ENCODE assay signal across 8 cellular contexts in the genomic region with DNA sequence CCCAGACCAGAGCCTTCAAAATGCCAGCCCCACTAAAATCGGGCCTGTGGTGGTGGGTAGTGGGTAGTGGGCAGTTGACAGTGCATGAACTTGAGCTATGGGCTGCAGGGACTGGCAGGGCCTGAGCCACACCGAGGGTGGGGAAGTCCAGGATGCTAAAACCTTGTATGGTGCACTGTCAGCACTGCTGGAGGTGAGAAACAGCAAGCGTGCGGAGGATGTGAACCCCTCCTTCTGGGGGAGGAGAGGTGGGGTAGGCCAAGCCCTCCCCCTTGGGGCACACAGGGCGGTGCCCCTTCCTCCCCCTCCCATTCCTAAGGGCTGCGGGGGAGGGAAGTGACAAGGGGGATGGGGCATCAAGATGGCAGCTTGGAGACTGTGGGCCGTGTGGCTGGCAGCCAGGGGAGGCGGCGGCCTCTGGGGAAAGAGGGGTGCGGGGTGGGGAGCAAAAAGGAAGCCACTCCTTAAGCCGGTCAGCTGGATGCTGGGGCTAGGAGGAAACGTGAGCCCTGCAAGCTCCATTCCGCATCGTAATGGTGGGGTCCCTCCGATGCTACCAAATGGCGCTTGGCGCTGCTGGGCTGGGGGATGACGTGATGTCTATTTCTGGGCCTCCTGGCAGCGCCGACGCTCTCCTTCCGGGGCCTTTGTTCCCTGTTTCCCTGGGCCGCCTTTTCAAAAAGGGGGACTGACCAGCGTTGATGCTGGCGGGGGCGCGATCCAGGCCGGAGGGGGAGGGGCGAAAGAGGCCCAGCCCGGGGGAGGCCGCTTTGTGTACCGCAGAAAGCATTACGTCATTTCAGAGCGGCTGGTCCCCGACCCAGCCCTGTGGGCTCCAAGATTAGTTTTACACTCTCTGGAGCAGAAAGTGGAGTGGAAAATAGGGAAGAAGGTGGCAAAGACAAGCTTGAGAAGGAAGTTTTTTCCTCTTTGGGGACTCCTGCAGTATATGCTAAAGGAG. TPM values are rescaled to one million over a fixed set of nuclear protein-coding genes. Genes with fewer than 3 reads are reported as not detected.
DNase-seq lines count a peak whose midpoint lies in the region; ATAC-seq, FAIRE-seq and TF ChIP-seq lines count a peak whose summit lies in the region.

No MANE protein-coding gene starts in this region.

- H3K9me3 ChIP-seq in SJSA1 (replicated peaks) (no peaks in the 10 kb centered on the region), heart left ventricle (no peaks in the 10 kb centered on the region), parathyroid adenoma (ENCODE audit: control insufficient read depth, low read length) (no peaks in the 10 kb centered on the region), uterus (no peaks in the 10 kb centered on the region)

- H3K27me3 ChIP-seq in SJSA1 (replicated peaks) = no peaks in the 10 kb centered on the region
- no peaks in the 10 kb centered on the region for H3K27me3 ChIP-seq in heart left ventricle
- no peaks in the 10 kb centered on the region for H3K27me3 ChIP-seq in parathyroid adenoma (ENCODE audit: control insufficient read depth, insufficient read depth, low read length)
- no peaks in the 10 kb centered on the region for H3K27me3 ChIP-seq in uterus

- FAIRE-seq in RCC 7860 (lab: Jason Lieb, UNC) = no peak

- H3K36me3 ChIP-seq in SJSA1 (peaks cover 7% of the 10 kb centered on the region), heart left ventricle (peaks cover 0 to 4% (median 1%) of the 10 kb centered on the region in 9 donors), parathyroid adenoma (ENCODE audit: control insufficient read depth, insufficient read depth, low read length) (no peaks in the 10 kb centered on the region), uterus (no peaks in the 10 kb centered on the region)

- H3K27ac ChIP-seq in SJSA1 = peak overlapping the region; percentile 35
- H3K27ac ChIP-seq in heart left ventricle = peak overlapping the region; percentile 78 to 97 (median 92)
- H3K27ac ChIP-seq in parathyroid adenoma = peak overlapping the region; percentile 71
- H3K27ac ChIP-seq in uterus = peak overlapping the region; percentile 94

- no peak overlapping the region for H3K4me2 ChIP-seq in parathyroid adenoma (ENCODE audit: low read length)

- peak overlapping the region; percentile 84 for H3K4me3 Mint-ChIP-seq in activated naive CD8-positive, alpha-beta T cell treated with anti-CD3 and anti-CD28 coated beads, Interleukin-2, amount 50 U/mL, for 24 hours

- H3K36me3 Mint-ChIP-seq in activated naive CD8-positive, alpha-beta T cell treated with anti-CD3 and anti-CD28 coated beads, Interleukin-2, amount 50 U/mL, for 24 hours (ENCODE audit: low read depth) = peaks cover 4% of the 10 kb centered on the region

- peak overlapping the region; percentile 73 for H2AFZ ChIP-seq in parathyroid adenoma

- DNase-seq in Kasumi-1 (lab: John Stamatoyannopoulos, UW) (peak; percentile 18 to 63), SJSA1 (ENCODE audit: low read depth in 1 of 2, low spot score in 2 of 2) (peak; percentile 53 to 69), heart left ventricle (peak; percentile 91 to 95 (median 94)), uterus (peak; percentile 90), RCC 7860 (ENCODE audit: low spot score) (no peak)
- DNase-seq in activated naive CD8-positive, alpha-beta T cell treated with anti-CD3 and anti-CD28 coated beads, Interleukin-2, amount 50 U/mL, for 24 hours = peak; percentile 72

- peak overlapping the region; percentile 93 for H3K27ac Mint-ChIP-seq in activated naive CD8-positive, alpha-beta T cell treated with anti-CD3 and anti-CD28 coated beads, Interleukin-2, amount 50 U/mL, for 24 hours

- no peaks in the 10 kb centered on the region for H3K27me3 Mint-ChIP-seq in activated naive CD8-positive, alpha-beta T cell treated with anti-CD3 and anti-CD28 coated beads, Interleukin-2, amount 50 U/mL, for 24 hours

- H3K4me3 ChIP-seq in GM12875 (ENCODE audit: low read depth, low read length) (peak overlapping the region; percentile 72), SJSA1 (peak overlapping the region; percentile 31), heart left ventricle (peak overlapping the region in 11 of 12 donors; percentile 26 to 67 (median 56)), parathyroid adenoma (ENCODE audit: low read depth, low read length) (no peak overlapping the region), uterus (peak overlapping the region; percentile 35 to 38)

- WGBS in heart left ventricle, 4 donors = 1 to 4% (median 3%) methylated on average over 21 to 35 of the region's 35 CpGs

- peaks cover 5% of the 10 kb centered on the region for H3K79me2 ChIP-seq in parathyroid adenoma

- H3K4me1 ChIP-seq in SJSA1 (replicated peaks) (peaks cover 18% of the 10 kb centered on the region), heart left ventricle (peaks cover 0 to 49% (median 25%) of the 10 kb centered on the region in 12 donors), parathyroid adenoma (peaks cover 5% of the 10 kb centered on the region), uterus (peaks cover 0 to 6% of the 10 kb centered on the region in 2 donors)

- H3K9me3 Mint-ChIP-seq in activated naive CD8-positive, alpha-beta T cell treated with anti-CD3 and anti-CD28 coated beads, Interleukin-2, amount 50 U/mL, for 24 hours = no peaks in the 10 kb centered on the region

- intact Hi-C loops in heart left ventricle (cut with DNase I) (loop anchor here in 6 of 10 donors (2.0 to 10.0 kb wide), 5 partner anchors 33 to 125 kb away; partner anchors contain the start of genes RIT1 (in 5 of the 6) and KHDC4 (in 1 of the 6)), uterus (cut with DNase I; ENCODE audit: low total_unique reads) (no loop called here)

- peaks cover 55% of the 10 kb centered on the region for H3K4me1 Mint-ChIP-seq in activated naive CD8-positive, alpha-beta T cell treated with anti-CD3 and anti-CD28 coated beads, Interleukin-2, amount 50 U/mL, for 24 hours

- peak; percentile 45 for ATAC-seq in activated naive CD8-positive, alpha-beta T cell treated with anti-CD3 and anti-CD28 coated beads, Interleukin-2, amount 50 U/mL, for 24 hours
- peak; percentile 59 to 80 (median 72) for ATAC-seq in heart left ventricle

- no peak for TF ChIP-seq CTCF in GM12875 (IDR thresholded peaks at IDR 0.05; ENCODE audit: borderline replicate concordance, insufficient read depth, low read depth, low read length)
- TF ChIP-seq CTCF in heart left ventricle (IDR thresholded peaks at IDR 0.05) = no peak
- TF ChIP-seq CTCF in parathyroid adenoma (IDR thresholded peaks at IDR 0.05) = no peak
- no peak for TF ChIP-seq CTCF in uterus (IDR thresholded peaks at IDR 0.05)

- TF ChIP-seq POLR2A in heart left ventricle (IDR thresholded peaks at IDR 0.05) (no peak), uterus (IDR thresholded peaks at IDR 0.05) (peak in 1 of 2 donors; percentile 46)

- no peak overlapping the region for H3K9ac ChIP-seq in parathyroid adenoma

RNA-seq across cellular contexts. Expression of gene SYT11, which starts 0.8 kb away (rescaled TPM):
- 6.3 and 6.9 TPM in 2 replicates for total RNA-seq in SJSA1 (2014; rRNA removed; shearing (Covaris generic))
- total RNA-seq in heart left ventricle = 10 to 100 TPM; 10.7 to 26.3 (median 16.0) TPM
- polyA plus RNA-seq in heart left ventricle = 10 to 100 TPM in 1 of 2 donors, 1 to 10 TPM in 1; 2.2 to 15.1 TPM
- 10 to 100 TPM; 12.8 to 70.5 (median 24.3) TPM for total RNA-seq in uterus

RNA-seq across cellular contexts. Expression of gene GON4L, which starts 3.1 kb away (rescaled TPM):
- total RNA-seq in SJSA1 (2014; rRNA removed; shearing (Covaris generic)) = 14.6 and 22.7 TPM in 2 replicates
- 10 to 100 TPM; 16.2 to 38.0 (median 23.4) TPM for total RNA-seq in heart left ventricle
- 10 to 100 TPM; 10.9 to 15.8 TPM for polyA plus RNA-seq in heart left ventricle
- 10 to 100 TPM; 49.7 to 93.8 (median 51.9) TPM for total RNA-seq in uterus

RNA-seq across cellular contexts. Expression of gene RIT1, which starts 51.0 kb away (rescaled TPM):
- 47.4 and 73.8 TPM in 2 replicates for total RNA-seq in SJSA1 (2014; rRNA removed; shearing (Covaris generic))
- total RNA-seq in heart left ventricle = 10 to 100 TPM; 15.1 to 33.3 (median 20.0) TPM
- polyA plus RNA-seq in heart left ventricle = 10 to 100 TPM in 1 of 2 donors, 1 to 10 TPM in 1; 8.1 to 20.1 TPM
- 10 to 100 TPM; 12.8 to 65.6 (median 41.8) TPM for total RNA-seq in uterus

Comparison
In these comparisons a context has a peak if more than half of its experiments do, and no peak if none do; other contexts are left out.
1. H3K27ac ChIP-seq: peak in every context shown above with its lines; median percentile 94 in uterus; 92 in heart left ventricle; 71 in parathyroid adenoma; 35 in SJSA1.